Comparison of ENCODE assay signal across 1 cellular context in the genomic region with DNA sequence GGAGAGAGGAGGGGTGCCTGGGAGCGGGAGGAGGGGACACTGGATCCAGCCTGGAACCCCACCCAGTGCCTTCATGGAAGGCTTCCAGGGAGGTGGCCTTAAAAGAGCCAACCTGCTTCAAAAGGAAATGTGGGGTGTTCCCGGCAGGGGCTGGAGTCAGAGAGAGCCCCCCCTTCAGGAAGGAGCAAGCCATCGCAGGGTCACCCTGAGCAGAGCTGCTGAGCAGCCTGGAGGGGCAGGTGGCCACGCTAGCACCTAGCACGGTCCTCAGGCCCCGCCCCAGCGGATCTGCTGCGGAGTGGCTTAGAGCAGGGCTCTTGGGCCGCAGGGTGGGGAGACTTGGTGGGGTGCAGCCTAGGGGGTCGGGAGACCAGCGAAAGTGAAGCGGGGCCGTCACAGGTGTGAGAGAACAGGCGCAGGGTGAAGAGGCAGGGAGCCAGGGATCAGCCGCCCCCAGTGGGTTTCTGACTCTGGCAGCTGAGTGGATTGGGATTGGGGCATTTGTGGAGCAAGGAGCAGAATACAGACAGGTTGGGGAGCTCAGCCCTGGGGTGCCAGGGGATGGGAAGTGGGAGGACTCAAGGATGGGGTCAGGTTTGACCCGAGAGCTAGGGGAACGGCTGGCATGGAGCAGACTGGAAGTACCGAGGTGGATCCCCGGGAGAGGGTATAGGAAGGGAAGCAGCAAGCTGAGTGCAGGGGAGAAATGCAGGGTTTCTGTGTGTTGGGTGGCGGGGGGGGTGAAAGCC.
A peak's percentile ranks its signal among the peaks of the same experiment; 100 is the strongest.
TF ChIP-seq lines count a peak whose summit lies in the region.

No MANE protein-coding gene starts in this region.

TF ChIP-seq in HepG2, 621 proteins besides CTCF, POLR2A, EP300 and RAD21 (continued from another document):
- TF ChIP-seq, protein P1, sequence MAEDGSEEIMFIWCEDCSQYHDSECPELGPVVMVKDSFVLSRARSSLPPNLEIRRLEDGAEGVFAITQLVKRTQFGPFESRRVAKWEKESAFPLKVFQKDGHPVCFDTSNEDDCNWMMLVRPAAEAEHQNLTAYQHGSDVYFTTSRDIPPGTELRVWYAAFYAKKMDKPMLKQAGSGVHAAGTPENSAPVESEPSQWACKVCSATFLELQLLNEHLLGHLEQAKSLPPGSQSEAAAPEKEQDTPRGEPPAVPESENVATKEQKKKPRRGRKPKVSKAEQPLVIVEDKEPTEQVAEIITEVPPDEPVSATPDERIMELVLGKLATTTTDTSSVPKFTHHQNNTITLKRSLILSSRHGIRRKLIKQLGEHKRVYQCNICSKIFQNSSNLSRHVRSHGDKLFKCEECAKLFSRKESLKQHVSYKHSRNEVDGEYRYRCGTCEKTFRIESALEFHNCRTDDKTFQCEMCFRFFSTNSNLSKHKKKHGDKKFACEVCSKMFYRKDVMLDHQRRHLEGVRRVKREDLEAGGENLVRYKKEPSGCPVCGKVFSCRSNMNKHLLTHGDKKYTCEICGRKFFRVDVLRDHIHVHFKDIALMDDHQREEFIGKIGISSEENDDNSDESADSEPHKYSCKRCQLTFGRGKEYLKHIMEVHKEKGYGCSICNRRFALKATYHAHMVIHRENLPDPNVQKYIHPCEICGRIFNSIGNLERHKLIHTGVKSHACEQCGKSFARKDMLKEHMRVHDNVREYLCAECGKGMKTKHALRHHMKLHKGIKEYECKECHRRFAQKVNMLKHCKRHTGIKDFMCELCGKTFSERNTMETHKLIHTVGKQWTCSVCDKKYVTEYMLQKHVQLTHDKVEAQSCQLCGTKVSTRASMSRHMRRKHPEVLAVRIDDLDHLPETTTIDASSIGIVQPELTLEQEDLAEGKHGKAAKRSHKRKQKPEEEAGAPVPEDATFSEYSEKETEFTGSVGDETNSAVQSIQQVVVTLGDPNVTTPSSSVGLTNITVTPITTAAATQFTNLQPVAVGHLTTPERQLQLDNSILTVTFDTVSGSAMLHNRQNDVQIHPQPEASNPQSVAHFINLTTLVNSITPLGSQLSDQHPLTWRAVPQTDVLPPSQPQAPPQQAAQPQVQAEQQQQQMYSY (CRISPR knock-in tag; IDR thresholded peaks at IDR 0.05), result 0 out of 2 replicates have a peak, but pooled peaks have one; percentile 55
- TF ChIP-seq XRCC5 (optimal IDR thresholded peaks at IDR 0.05; ENCODE audit: low read length), result peak; percentile 69
- no peak for TF ChIP-seq PAF1 (CRISPR knock-in tag; IDR thresholded peaks at IDR 0.05)
- TF ChIP-seq PHF8 (CRISPR knock-in tag; IDR thresholded peaks at IDR 0.05), result no peak
- 0 out of 2 replicates have a peak, but pooled peaks have one; percentile 33 for TF ChIP-seq ZNF572 (CRISPR knock-in tag; IDR thresholded peaks at IDR 0.05)
- TF ChIP-seq, protein P2, sequence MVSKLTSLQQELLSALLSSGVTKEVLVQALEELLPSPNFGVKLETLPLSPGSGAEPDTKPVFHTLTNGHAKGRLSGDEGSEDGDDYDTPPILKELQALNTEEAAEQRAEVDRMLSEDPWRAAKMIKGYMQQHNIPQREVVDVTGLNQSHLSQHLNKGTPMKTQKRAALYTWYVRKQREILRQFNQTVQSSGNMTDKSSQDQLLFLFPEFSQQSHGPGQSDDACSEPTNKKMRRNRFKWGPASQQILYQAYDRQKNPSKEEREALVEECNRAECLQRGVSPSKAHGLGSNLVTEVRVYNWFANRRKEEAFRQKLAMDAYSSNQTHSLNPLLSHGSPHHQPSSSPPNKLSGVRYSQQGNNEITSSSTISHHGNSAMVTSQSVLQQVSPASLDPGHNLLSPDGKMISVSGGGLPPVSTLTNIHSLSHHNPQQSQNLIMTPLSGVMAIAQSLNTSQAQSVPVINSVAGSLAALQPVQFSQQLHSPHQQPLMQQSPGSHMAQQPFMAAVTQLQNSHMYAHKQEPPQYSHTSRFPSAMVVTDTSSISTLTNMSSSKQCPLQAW (CRISPR knock-in tag; IDR thresholded peaks at IDR 0.05), result peak; percentile 28; the same call in 1 of the 2 replicates
- no peak for TF ChIP-seq ZNF274 (CRISPR knock-in tag; IDR thresholded peaks at IDR 0.05)
- no peak for TF ChIP-seq ZNF446 (CRISPR knock-in tag; IDR thresholded peaks at IDR 0.05)
- no peak for TF ChIP-seq NR2F6 (IDR thresholded peaks at IDR 0.05)
- TF ChIP-seq NR2F6 (CRISPR knock-in tag; IDR thresholded peaks at IDR 0.05), result peak; percentile 50; the same call in 1 of the 2 replicates
- no peak for TF ChIP-seq ZNF564 (CRISPR knock-in tag; IDR thresholded peaks at IDR 0.05)
- no peak for TF ChIP-seq PHB2 (IDR thresholded peaks at IDR 0.05; ENCODE audit: partially characterized antibody)
- TF ChIP-seq SETDB1 (CRISPR knock-in tag; IDR thresholded peaks at IDR 0.05; ENCODE audit: borderline replicate concordance), result 0 out of 2 replicates have a peak, but pooled peaks have one; percentile 55
- no peak for TF ChIP-seq YEATS2 (CRISPR knock-in tag; IDR thresholded peaks at IDR 0.05; ENCODE audit: borderline replicate concordance)
- TF ChIP-seq ARHGAP35 (CRISPR knock-in tag; IDR thresholded peaks at IDR 0.05; ENCODE audit: borderline replicate concordance), result no peak
- 0 out of 2 replicates have a peak, but pooled peaks have one; percentile 15 for TF ChIP-seq SAP130 (CRISPR knock-in tag; IDR thresholded peaks at IDR 0.05; ENCODE audit: low read depth)
- 0 out of 2 replicates have a peak, but pooled peaks have one; percentile 40 for TF ChIP-seq ZNF501 (CRISPR knock-in tag; IDR thresholded peaks at IDR 0.05)
- TF ChIP-seq, protein P3, sequence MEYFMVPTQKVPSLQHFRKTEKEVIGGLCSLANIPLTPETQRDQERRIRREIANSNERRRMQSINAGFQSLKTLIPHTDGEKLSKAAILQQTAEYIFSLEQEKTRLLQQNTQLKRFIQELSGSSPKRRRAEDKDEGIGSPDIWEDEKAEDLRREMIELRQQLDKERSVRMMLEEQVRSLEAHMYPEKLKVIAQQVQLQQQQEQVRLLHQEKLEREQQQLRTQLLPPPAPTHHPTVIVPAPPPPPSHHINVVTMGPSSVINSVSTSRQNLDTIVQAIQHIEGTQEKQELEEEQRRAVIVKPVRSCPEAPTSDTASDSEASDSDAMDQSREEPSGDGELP (IDR thresholded peaks at IDR 0.05; ENCODE audit: borderline replicate concordance, low read depth), result 0 out of 2 replicates have a peak, but pooled peaks have one; percentile 23
